ENCODE assay signal across 15 cellular contexts in the genomic region with DNA sequence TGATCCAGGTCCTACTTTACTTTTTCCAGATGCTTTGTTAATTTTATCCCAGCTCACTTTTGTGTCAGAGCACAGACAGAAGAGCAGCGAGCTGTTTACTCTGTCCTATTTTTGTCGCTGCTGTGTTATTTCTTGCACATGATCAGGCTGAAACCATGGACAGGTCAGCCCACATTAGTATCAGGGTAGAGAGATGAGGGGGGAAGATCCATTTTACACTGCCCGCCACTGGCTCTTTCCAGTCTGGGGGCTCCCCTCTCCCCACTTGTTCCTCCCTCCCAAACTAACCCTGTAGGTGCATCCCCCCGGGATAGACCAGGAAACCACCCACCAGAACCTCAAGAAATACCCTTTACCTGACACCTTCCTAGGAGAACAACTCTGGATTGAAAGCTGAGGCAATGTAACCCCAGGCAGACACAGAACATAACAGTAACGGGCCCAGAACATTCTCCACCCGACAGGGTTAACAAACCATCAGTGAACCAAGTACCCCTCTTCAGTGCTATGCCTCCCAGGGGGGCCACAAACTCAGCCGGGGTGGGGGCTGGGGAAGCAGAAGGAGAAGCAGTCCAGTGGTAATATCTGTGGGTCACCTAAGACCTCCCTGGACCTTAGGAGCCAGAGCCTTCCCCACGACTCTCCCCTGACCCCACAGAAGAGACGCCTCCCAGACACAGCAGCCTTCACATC. TPM values are rescaled to one million over a fixed set of nuclear protein-coding genes. Genes with fewer than 3 reads are reported as not detected.
DNase-seq lines count a peak whose midpoint lies in the region; ATAC-seq, FAIRE-seq and TF ChIP-seq lines count a peak whose summit lies in the region.
"Had no signal": no experiment of that assay in that cellular context is flagged by ENCODE, and none has a peak within 500 bp of the region (broad histone marks: within the 10 kb centered on the region; RNA-seq: fewer than 3 reads in every experiment).

No MANE protein-coding gene starts in this region.

- H3K27me3 ChIP-seq in CD4-positive, CD25-positive, alpha-beta regulatory T cell (ENCODE audit: control insufficient read depth, insufficient read depth, low read length): no peaks in the 10 kb centered on the region
- H3K27me3 ChIP-seq in cardiac muscle cell (no peaks in the 10 kb centered on the region), pancreas (no peaks in the 10 kb centered on the region), transverse colon (no peaks in the 10 kb centered on the region)
- H3K27me3 ChIP-seq: dorsolateral prefrontal cortex had no signal

- FAIRE-seq in pancreas (lab: Jason Lieb, UNC): no peak

- peaks cover 17% of the 10 kb centered on the region for H3K36me3 ChIP-seq in CD4-positive, CD25-positive, alpha-beta regulatory T cell (ENCODE audit: control insufficient read depth, insufficient read depth, low read length)
- H3K36me3 ChIP-seq in cardiac muscle cell: peaks cover 7% of the 10 kb centered on the region
- H3K36me3 ChIP-seq in pancreas: peaks cover 0 to 13% (median 0%) of the 10 kb centered on the region in 3 donors
- H3K36me3 ChIP-seq in transverse colon: peaks cover 0 to 17% (median 6%) of the 10 kb centered on the region in 4 donors

- TF ChIP-seq RAD21 in Ishikawa (IDR thresholded peaks at IDR 0.05; ENCODE audit: low read depth): no peak

- TF ChIP-seq EP300 in Ishikawa (IDR thresholded peaks at IDR 0.05; ENCODE audit: borderline replicate concordance) (no peak), transverse colon (IDR thresholded peaks at IDR 0.05; ENCODE audit: low read depth) (no peak)

- H3K36me3 Mint-ChIP-seq in CD4-positive, CD25-positive, alpha-beta regulatory T cell: peaks cover 16% of the 10 kb centered on the region

- ATAC-seq in CD4-positive, CD25-positive, alpha-beta regulatory T cell (ENCODE audit: low read depth in 2 of 2): no peak
- ATAC-seq in pancreas: peak in 3 of 4 donors; percentile 3 to 11 (median 7)

- H3K9me3 Mint-ChIP-seq in CD4-positive, CD25-positive, alpha-beta regulatory T cell: no peaks in the 10 kb centered on the region

- TF ChIP-seq CTCF in cardiac muscle cell (IDR thresholded peaks at IDR 0.05; ENCODE audit: low read depth, low read length) (no peak), pancreas (IDR thresholded peaks at IDR 0.05) (no peak), transverse colon (IDR thresholded peaks at IDR 0.05) (no peak)

- WGBS in pancreas, 2 donors: 44 to 51% methylated on average over 9 of the region's 9 CpGs
- 52 to 74% methylated on average over 3 to 9 of the region's 9 CpGs for WGBS in transverse colon (ENCODE audit: low coverage in 1 of 2), 2 donors

- no peak overlapping the region for H3K4me3 ChIP-seq in CD4-positive, CD25-positive, alpha-beta regulatory T cell (ENCODE audit: low read depth, low read length)
- H3K4me3 ChIP-seq in cardiac muscle cell (no peak overlapping the region), pancreas (no peak overlapping the region), transverse colon (no peak overlapping the region)
- H3K4me3 ChIP-seq: skin epidermis, thoracic aorta had no signal

- DNase-seq in CD4-positive, CD25-positive, alpha-beta regulatory T cell: no peak
- DNase-seq in cardiac muscle cell (ENCODE audit: low read depth in 1 of 2, low spot score in 1 of 2) (no peak), pancreas (no peak), AG08396 (ENCODE audit: low spot score) (no peak), NCI-H345 treated with DMSO at 0.1 percent for 48 hours (lab: John Stamatoyannopoulos, UW; ENCODE audit: unreplicated experiment) (no peak), transverse colon (no peak), NCI-H524 treated with DMSO at 0.1 percent for 48 hours (lab: John Stamatoyannopoulos, UW) (no peak)
- DNase-seq: activated CD8-positive, alpha-beta memory T cell treated with anti-CD3 and anti-CD28 coated beads, Interleukin-2, amount 50 U/mL, for 48 hours; amygdala; NCI-H526; SHP77 had no signal

- intact Hi-C loops in pancreas (cut with DNase I): no loop called here
- intact Hi-C loops in transverse colon (cut with DNase I; ENCODE audit: low total_unique reads): no loop called here

- H3K4me3 Mint-ChIP-seq in CD4-positive, CD25-positive, alpha-beta regulatory T cell: peak overlapping the region in 1 of 4 donors; percentile 21

- no peak for TF ChIP-seq POLR2A in transverse colon (IDR thresholded peaks at IDR 0.05)

- in situ Hi-C loops in transverse colon (cut with MboI; ENCODE audit: low pct_ligation_motif_present in 1 of 4, low pct_unique_long_range_greater_than_20kb in 1 of 4, low sequenced_read_pairs in 3 of 4): no loop called here

- peaks cover 15 to 62% (median 38%) of the 10 kb centered on the region in 4 donors for H3K4me1 Mint-ChIP-seq in CD4-positive, CD25-positive, alpha-beta regulatory T cell

- H3K27ac Mint-ChIP-seq in CD4-positive, CD25-positive, alpha-beta regulatory T cell: peak overlapping the region; percentile 48 to 75 (median 59)

- no peaks in the 10 kb centered on the region for H3K27me3 Mint-ChIP-seq in CD4-positive, CD25-positive, alpha-beta regulatory T cell

- no peak overlapping the region for H3K27ac ChIP-seq in CD4-positive, CD25-positive, alpha-beta regulatory T cell (ENCODE audit: insufficient read depth, low read length, poor library complexity, severe bottlenecking)
- peak overlapping the region; percentile 65 for H3K27ac ChIP-seq in cardiac muscle cell
- H3K27ac ChIP-seq in pancreas: no peak overlapping the region
- H3K27ac ChIP-seq in transverse colon: no peak overlapping the region
- H3K27ac ChIP-seq: thoracic aorta had no signal

- peaks cover 9% of the 10 kb centered on the region for H3K4me1 ChIP-seq in CD4-positive, CD25-positive, alpha-beta regulatory T cell (ENCODE audit: control insufficient read depth, insufficient read depth, low read length, poor library complexity, severe bottlenecking)
- peaks cover 45% of the 10 kb centered on the region for H3K4me1 ChIP-seq in cardiac muscle cell (ENCODE audit: low read depth)
- H3K4me1 ChIP-seq in pancreas: peaks cover 21 to 49% (median 44%) of the 10 kb centered on the region in 3 donors
- peaks cover 30 to 57% (median 36%) of the 10 kb centered on the region in 4 donors for H3K4me1 ChIP-seq in transverse colon

- H3K9me3 ChIP-seq in CD4-positive, CD25-positive, alpha-beta regulatory T cell (ENCODE audit: control insufficient read depth in 2 of 2, low read length in 2 of 2): no peaks in the 10 kb centered on the region
- H3K9me3 ChIP-seq in cardiac muscle cell (ENCODE audit: low read depth): no peaks in the 10 kb centered on the region
- H3K9me3 ChIP-seq in pancreas: no peaks in the 10 kb centered on the region
- H3K9me3 ChIP-seq in transverse colon: no peaks in the 10 kb centered on the region
- H3K9me3 ChIP-seq: thoracic aorta had no signal

TF ChIP-seq in Ishikawa, 13 proteins besides CTCF, POLR2A, EP300 and RAD21 (continues in another document):
- TF ChIP-seq TEAD4 (IDR thresholded peaks at IDR 0.05) (no peak), REST (IDR thresholded peaks at IDR 0.05; ENCODE audit: low read depth) (0 out of 2 replicates have a peak, but pooled peaks have one; percentile 14), FOXM1 (IDR thresholded peaks at IDR 0.05; ENCODE audit: borderline replicate concordance, low read depth) (no peak), MAX (IDR thresholded peaks at IDR 0.05) (no peak), EGR1 (IDR thresholded peaks at IDR 0.05) (no peak), CREB1 (IDR thresholded peaks at IDR 0.05; ENCODE audit: low read depth) (no peak), YY1 (IDR thresholded peaks at IDR 0.05; ENCODE audit: low read depth) (no peak), TAF1 (IDR thresholded peaks at IDR 0.05; ENCODE audit: low read depth) (no peak)

RNA-seq across cellular contexts. Expression of gene VDAC1, which starts 10.3 kb away (rescaled TPM):
- total RNA-seq in CD4-positive, CD25-positive, alpha-beta regulatory T cell: 56.0 TPM
- polyA plus RNA-seq in CD4-positive, CD25-positive, alpha-beta regulatory T cell: 100 to 1,000 TPM in 2 of 4 donors, 10 to 100 TPM in 2; 85.4 to 104 (median 97.6) TPM
- total RNA-seq in cardiac muscle cell (205 and 314 TPM in 2 replicates), pancreas (10 to 100 TPM; 41.8 to 87.8 (median 63.9) TPM), transverse colon (100 to 1,000 TPM; 106 to 210 (median 180) TPM)
- polyA plus RNA-seq in cardiac muscle cell (347 and 397 TPM in 2 replicates), pancreas (10 to 100 TPM; 49.5 to 67.1 TPM)

RNA-seq across cellular contexts. Expression of gene C5orf15, which starts 26.0 kb away (rescaled TPM):
- total RNA-seq in CD4-positive, CD25-positive, alpha-beta regulatory T cell: 12.9 TPM
- 10 to 100 TPM; 24.0 to 34.8 (median 26.8) TPM for polyA plus RNA-seq in CD4-positive, CD25-positive, alpha-beta regulatory T cell
- total RNA-seq in cardiac muscle cell: 58.5 and 64.5 TPM in 2 replicates
- polyA plus RNA-seq in cardiac muscle cell: 87.8 and 88.6 TPM in 2 replicates
- total RNA-seq in pancreas: 10 to 100 TPM in 3 of 6 donors, 1 to 10 TPM in 3; 6.4 to 25.4 (median 10.7) TPM
- polyA plus RNA-seq in pancreas: 10 to 100 TPM in 1 of 2 donors, 1 to 10 TPM in 1; 7.9 to 35.4 TPM
- total RNA-seq in transverse colon: 10 to 100 TPM; 36.5 to 91.7 (median 45.6) TPM

Comparison
In these comparisons a context has a peak if more than half of its experiments do, and no peak if none do; other contexts are left out.
1. ATAC-seq: peak in pancreas (3 of 4); none in CD4-positive, CD25-positive, alpha-beta regulatory T cell (0 of 2).